Comparison of ENCODE assay signal across 8 cellular contexts in genomic region chr1:150629115-150629928, GRCh38. TPM values are rescaled to one million over a fixed set of nuclear protein-coding genes. Genes with fewer than 3 reads are reported as not detected.
DNase-seq lines count a peak whose midpoint lies in the region; ATAC-seq and TF ChIP-seq lines count a peak whose summit lies in the region.

Gene ENSA, minus strand, starts transcription at chr1:150629612. Its CDS starts 142 bp downstream, at chr1:150629470.

- H3K27me3 ChIP-seq in PC-3 (ENCODE audit: low read length), result no peaks in the 10 kb centered on the region

- peak within 1 kb of the TSS; percentile 86 for H3K27ac ChIP-seq in PC-3 (ENCODE audit: low read length)

- POLR2A ChIA-PET in PC-3 (lab: Charles Lee; ENCODE audit: unreplicated experiment), result interaction anchor here (0.5 to 2.0 kb wide), 10 partner anchors 16 to 345 kb away, joined by 3 to 14 read pairs (median 4); partner anchors contain the start of genes CERS2, GOLPH3L and MCL1

- H3K9ac ChIP-seq in PC-3 (ENCODE audit: low read length), result peak within 1 kb of the TSS; percentile 92

- H3K79me2 ChIP-seq in PC-3 (ENCODE audit: low read length), result peaks cover 41% of the 10 kb centered on the region

- peak within 1 kb of the TSS; percentile 81 for H2AFZ ChIP-seq in PC-3 (ENCODE audit: low read length)

- CTCF ChIA-PET in PC-3 (lab: Charles Lee), result interaction anchor here (0.5 to 2.1 kb wide), 6 partner anchors 50 to 910 kb away, joined by 5 to 15 read pairs (median 6); partner anchors contain the start of gene MCL1

- peaks cover 5% of the 10 kb centered on the region for H3F3A ChIP-seq in PC-3 (ENCODE audit: low read length, unreplicated experiment)

- peaks cover 31% of the 10 kb centered on the region for H3K36me3 ChIP-seq in PC-3 (ENCODE audit: low read depth, low read length)
- H3K36me3 ChIP-seq in mucosa of descending colon (ENCODE audit: low read depth), result peaks cover 7% of the 10 kb centered on the region

- H3K4me3 ChIP-seq in Jurkat, Clone E6-1 (ENCODE audit: low read length), result peak within 1 kb of the TSS; percentile 61
- peak within 1 kb of the TSS; percentile 79 for H3K4me3 ChIP-seq in PC-3 (ENCODE audit: low read length)
- peak within 1 kb of the TSS; percentile 80 for H3K4me3 ChIP-seq in epithelial cell of proximal tubule (ENCODE audit: low read depth, low read length)
- peak within 1 kb of the TSS; percentile 31 for H3K4me3 ChIP-seq in mucosa of descending colon

- intact Hi-C loops in PC-3 (cut with micrococcal nuclease), result loop anchor here (2.0 to 10.0 kb wide), 4 partner anchors 38 to 375 kb away; partner anchors contain the start of genes GOLPH3L, MINDY1 and PRUNE1
- intact Hi-C loops in mucosa of descending colon (cut with DNase I, micrococcal nuclease), result loop anchor here in 1 of 2 donors (10.0 kb wide), 1 partner anchor 75 kb away; no protein-coding TSS in a partner anchor

- ATAC-seq in GM21717 (IDR thresholded peaks at IDR 0.05; ENCODE audit: unreplicated experiment) (peak; percentile 93), PC-3 (peak; percentile 94), mucosa of descending colon (peak; percentile 95)

- DNase-seq in DMS53 (lab: John Stamatoyannopoulos, UW), result peak; percentile 100
- DNase-seq in Jurkat, Clone E6-1 (ENCODE audit: low read depth, low spot score), result peak; percentile 100
- DNase-seq in PC-3, result peak; percentile 100
- DNase-seq in activated T-cell treated with anti-CD3 and anti-CD28 coated beads for 48 hours (ENCODE audit: low read depth), result peak; percentile 90
- DNase-seq in epithelial cell of proximal tubule (ENCODE audit: low read depth), result peak; percentile 96
- DNase-seq in mucosa of descending colon, result peak; percentile 95 to 98 (median 97)
- peak; percentile 91 for DNase-seq in stimulated activated CD8-positive, alpha-beta memory T cell treated with anti-CD3 and anti-CD28 coated beads, Interleukin-4, amount 100 ng/mL, for 24 hours (ENCODE audit: low read depth)

- peaks cover 34% of the 10 kb centered on the region for H3K4me1 ChIP-seq in PC-3 (ENCODE audit: insufficient read depth, low read length)
- peaks cover 22% of the 10 kb centered on the region for H3K4me1 ChIP-seq in mucosa of descending colon (ENCODE audit: low read depth)

- BruUV-seq in PC-3 (replicated peaks; lab: Mats Ljungman, UMichigan), result no TSS peak

- no peaks in the 10 kb centered on the region for H3K9me3 ChIP-seq in PC-3 (ENCODE audit: low read length)
- H3K9me3 ChIP-seq in mucosa of descending colon, result no peaks in the 10 kb centered on the region

- 0 out of 2 replicates have a peak, but pooled peaks cover 3% of the 10 kb centered on the region for H4K20me1 ChIP-seq in PC-3 (ENCODE audit: low read length)

- peak within 1 kb of the TSS; percentile 92 for H3K4me2 ChIP-seq in PC-3 (ENCODE audit: low read length)

- TF ChIP-seq CTCF in PC-3 (conservative IDR thresholded peaks at IDR 0.05; ENCODE audit: low read depth, low read length) (no peak), epithelial cell of proximal tubule (conservative IDR thresholded peaks at IDR 0.05; ENCODE audit: low read depth, low read length) (no peak), mucosa of descending colon (IDR thresholded peaks at IDR 0.05) (no peak)

- H3K9me2 ChIP-seq in PC-3 (replicated peaks; ENCODE audit: low read length), result no peaks in the 10 kb centered on the region

RNA-seq across cellular contexts. Expression of gene ENSA, which starts in this region (rescaled TPM):
- polyA plus RNA-seq in Jurkat, Clone E6-1 (2012; ENCODE audit: insufficient read depth, insufficient read length), result 247 TPM
- total RNA-seq in PC-3 (2014; rRNA removed) (194 and 232 TPM in 2 replicates), epithelial cell of proximal tubule (159 and 225 TPM in 2 replicates), mucosa of descending colon (100 to 1,000 TPM; 174 to 213 (median 194) TPM)

Comparison
In these comparisons a context has a peak if more than half of its experiments do, and no peak if none do; other contexts are left out.
1. Peak in every context shown above with its lines: DNase-seq, ATAC-seq, H3K4me3 ChIP-seq and H3K27ac ChIP-seq.